In genomic region chr5:125612356-125613149, GRCh38 we compare ENCODE assay signal across 16 cellular contexts.
DNase-seq lines count a peak whose midpoint lies in the region; ATAC-seq and TF ChIP-seq lines count a peak whose summit lies in the region.
"Had no signal": no experiment of that assay in that cellular context is flagged by ENCODE, and none has a peak within 500 bp of the region (broad histone marks: within the 10 kb centered on the region; RNA-seq: fewer than 3 reads in every experiment).

No MANE protein-coding gene starts in this region.

- H3K36me3 Mint-ChIP-seq in endodermal cell (ENCODE audit: low read depth), result no peaks in the 10 kb centered on the region

- no peak overlapping the region for H3K4me2 ChIP-seq in parathyroid adenoma (ENCODE audit: low read length)
- H3K4me2 ChIP-seq: smooth muscle cell had no signal

- no peak for ATAC-seq in left lobe of liver

- H3K4me1 ChIP-seq in parathyroid adenoma (no peaks in the 10 kb centered on the region), endodermal cell (ENCODE audit: control insufficient read depth, insufficient read depth, low read length) (no peaks in the 10 kb centered on the region), left ventricle myocardium inferior (no peaks in the 10 kb centered on the region)

- H3K9me3 ChIP-seq in parathyroid adenoma (ENCODE audit: control insufficient read depth, low read length) (no peaks in the 10 kb centered on the region), endodermal cell (ENCODE audit: control insufficient read depth, low read length) (no peaks in the 10 kb centered on the region), left ventricle myocardium inferior (replicated peaks) (peaks cover 3% of the 10 kb centered on the region)

- DNase-seq in G401 (ENCODE audit: low spot score) (peak; percentile 88), NCI-H2196 (lab: John Stamatoyannopoulos, UW; ENCODE audit: unreplicated experiment) (peak; percentile 66), cerebellar cortex (ENCODE audit: low spot score) (peak; percentile 85), endodermal cell (no peak), left lobe of liver (ENCODE audit: low spot score) (no peak), left ventricle myocardium inferior (no peak), kidney glomerular epithelial cell (lab: John Stamatoyannopoulos, UW) (no peak)
- DNase-seq: activated B cell treated with CpG ODN at 0.5 μM for 24 hours, AML-193, foreskin melanocyte, GM23248 had no signal

- TF ChIP-seq CTCF in parathyroid adenoma (IDR thresholded peaks at IDR 0.05) (no peak), endodermal cell (conservative IDR thresholded peaks at IDR 0.05) (no peak), left ventricle myocardium inferior (IDR thresholded peaks at IDR 0.05; ENCODE audit: borderline replicate concordance) (no peak)

- no peaks in the 10 kb centered on the region for H3K27me3 Mint-ChIP-seq in endodermal cell (ENCODE audit: insufficient read depth)
- H3K27me3 Mint-ChIP-seq: central memory CD8-positive, alpha-beta T cell had no signal

- no peaks in the 10 kb centered on the region for H3K36me3 ChIP-seq in parathyroid adenoma (ENCODE audit: control insufficient read depth, insufficient read depth, low read length)
- no peaks in the 10 kb centered on the region for H3K36me3 ChIP-seq in endodermal cell (ENCODE audit: control insufficient read depth, insufficient read depth, low read length)
- H3K36me3 ChIP-seq in left ventricle myocardium inferior, result no peaks in the 10 kb centered on the region

- in situ Hi-C loops in G401 (cut with HindIII; ENCODE audit: low sequenced_read_pairs), result no loop called here

- intact Hi-C loops in left ventricle myocardium inferior (cut with micrococcal nuclease), result no loop called here

- H3K27ac Mint-ChIP-seq in endodermal cell, result no peak overlapping the region
- H3K27ac Mint-ChIP-seq: activated B cell treated with CpG ODN at 0.5 μM for 24 hours had no signal

- peak overlapping the region; percentile 34 for H2AFZ ChIP-seq in parathyroid adenoma
- H2AFZ ChIP-seq: GM23248 had no signal

- 86 to 89% methylated on average over 10 to 11 of the region's 11 CpGs for WGBS in endodermal cell (ENCODE audit: insufficient coverage in 1 of 2, insufficient read length in 1 of 2), 2 experiments

- no peaks in the 10 kb centered on the region for H3K4me1 Mint-ChIP-seq in endodermal cell
- H3K4me1 Mint-ChIP-seq: activated B cell treated with CpG ODN at 0.5 μM for 24 hours; central memory CD8-positive, alpha-beta T cell had no signal

- H3K9ac ChIP-seq in parathyroid adenoma (no peak overlapping the region), endodermal cell (ENCODE audit: extremely low read depth, low read length, poor library complexity, severe bottlenecking) (no peak overlapping the region)
- H3K9ac ChIP-seq: GM23248 had no signal

- no peak overlapping the region for H3K4me3 Mint-ChIP-seq in endodermal cell
- H3K4me3 Mint-ChIP-seq: activated B cell treated with CpG ODN at 0.5 μM for 24 hours; central memory CD8-positive, alpha-beta T cell had no signal

- H3K27ac ChIP-seq in parathyroid adenoma (no peak overlapping the region), endodermal cell (ENCODE audit: low read depth, low read length) (no peak overlapping the region), left ventricle myocardium inferior (replicated peaks) (no peak overlapping the region)
- H3K27ac ChIP-seq: GM23248, RWPE1 had no signal

- no peaks in the 10 kb centered on the region for H3K79me2 ChIP-seq in parathyroid adenoma

- H3K27me3 ChIP-seq in parathyroid adenoma (ENCODE audit: control insufficient read depth, insufficient read depth, low read length) (no peaks in the 10 kb centered on the region), endodermal cell (ENCODE audit: control insufficient read depth, insufficient read depth, low read length, poor library complexity, severe bottlenecking) (no peaks in the 10 kb centered on the region), left ventricle myocardium inferior (ENCODE audit: low read depth) (no peaks in the 10 kb centered on the region)

- no peaks in the 10 kb centered on the region for H3K9me3 Mint-ChIP-seq in endodermal cell
- H3K9me3 Mint-ChIP-seq: activated B cell treated with CpG ODN at 0.5 μM for 24 hours had no signal

- H3K4me3 ChIP-seq in parathyroid adenoma (ENCODE audit: low read depth, low read length) (no peak overlapping the region), endodermal cell (ENCODE audit: low read length) (no peak overlapping the region), left ventricle myocardium inferior (no peak overlapping the region)
- H3K4me3 ChIP-seq: GM23248, lung, smooth muscle cell had no signal

Comparison
In these comparisons a context has a peak if more than half of its experiments do, and no peak if none do; other contexts are left out.
1. DNase-seq: peak in G401 (single experiment), NCI-H2196 (single experiment) and cerebellar cortex (single experiment); none in endodermal cell (single experiment), left lobe of liver (single experiment), left ventricle myocardium inferior (single experiment) and kidney glomerular epithelial cell (single experiment).